In genomic region chr10:114499120-114499519, GRCh38 we compare ENCODE assay signal across 9 cellular contexts.
DNase-seq lines count a peak whose midpoint lies in the region; ATAC-seq and TF ChIP-seq lines count a peak whose summit lies in the region.
"Had no signal": no experiment of that assay in that cellular context is flagged by ENCODE, and none has a peak within 500 bp of the region (broad histone marks: within the 10 kb centered on the region; RNA-seq: fewer than 3 reads in every experiment).

No MANE protein-coding gene starts in this region.

- WGBS in upper lobe of left lung, 2 donors = 62% methylated on average over 2 of the region's 2 CpGs

- no peaks in the 10 kb centered on the region for H3K9me2 ChIP-seq in PC-9 (ENCODE audit: insufficient read depth)

- peak overlapping the region; percentile 68 for H3K27ac ChIP-seq in PC-9
- peak overlapping the region; percentile 61 for H3K27ac ChIP-seq in parathyroid adenoma
- no peak overlapping the region for H3K27ac ChIP-seq in upper lobe of left lung

- ATAC-seq in activated CD4-positive, CD25-positive, alpha-beta regulatory T cell treated with anti-CD3 and anti-CD28 coated beads, Interleukin-2, amount 50 U/mL, for 24 hours = peak; percentile 1 to 8
- ATAC-seq in HG02610 (IDR thresholded peaks at IDR 0.05; ENCODE audit: unreplicated experiment) (peak; percentile 18), GM19328 (IDR thresholded peaks at IDR 0.05; ENCODE audit: unreplicated experiment) (no peak), upper lobe of left lung (ENCODE audit: low FRiP score in 2 of 2) (no peak)

- TF ChIP-seq EP300 in upper lobe of left lung (IDR thresholded peaks at IDR 0.05) = no peak

- H3K9ac ChIP-seq in parathyroid adenoma = no peak overlapping the region

- H3K4me1 ChIP-seq in PC-9 (replicated peaks; ENCODE audit: insufficient read depth) (peaks cover 28% of the 10 kb centered on the region), parathyroid adenoma (peaks cover 19% of the 10 kb centered on the region), upper lobe of left lung (peaks cover 0 to 5% (median 2%) of the 10 kb centered on the region in 4 donors)

- TF ChIP-seq POLR2A in upper lobe of left lung (IDR thresholded peaks at IDR 0.05) = no peak

- H3K79me2 ChIP-seq in PC-9 (ENCODE audit: low read depth) (peaks cover 43% of the 10 kb centered on the region), parathyroid adenoma (peaks cover 7% of the 10 kb centered on the region)

- H2AFZ ChIP-seq in PC-9 = no peak overlapping the region
- no peak overlapping the region for H2AFZ ChIP-seq in parathyroid adenoma

- POLR2A ChIA-PET in PC-9 (lab: Charles Lee; ENCODE audit: unreplicated experiment) = no interaction called here

- CTCF ChIA-PET in PC-9 (lab: Charles Lee) = no interaction called here

- BruUV-seq in PC-9 (replicated peaks; lab: Mats Ljungman, UMichigan) = no TSS peak

- no peaks in the 10 kb centered on the region for H4K20me1 ChIP-seq in PC-9 (ENCODE audit: insufficient read depth)

- TF ChIP-seq CTCF in PC-9 (conservative IDR thresholded peaks at IDR 0.05) (no peak), parathyroid adenoma (IDR thresholded peaks at IDR 0.05) (no peak), upper lobe of left lung (IDR thresholded peaks at IDR 0.05) (no peak)

- intact Hi-C loops in PC-9 (cut with micrococcal nuclease; ENCODE audit: unreplicated experiment) = no loop called here

- peaks cover 10% of the 10 kb centered on the region for H3F3A ChIP-seq in PC-9 (ENCODE audit: insufficient read depth, low read depth)

- H3K9me3 ChIP-seq in PC-9 (ENCODE audit: insufficient read depth, low read depth) (no peaks in the 10 kb centered on the region), parathyroid adenoma (ENCODE audit: control insufficient read depth, low read length) (no peaks in the 10 kb centered on the region), upper lobe of left lung (no peaks in the 10 kb centered on the region)

- H3K36me3 ChIP-seq in PC-9 (ENCODE audit: low read depth) (no peaks in the 10 kb centered on the region), parathyroid adenoma (ENCODE audit: control insufficient read depth, insufficient read depth, low read length) (no peaks in the 10 kb centered on the region), upper lobe of left lung (peaks cover 0 to 11% (median 0%) of the 10 kb centered on the region in 4 donors)

- H3K27me3 ChIP-seq in PC-9 (ENCODE audit: insufficient read depth, low read depth) (no peaks in the 10 kb centered on the region), parathyroid adenoma (ENCODE audit: control insufficient read depth, insufficient read depth, low read length) (no peaks in the 10 kb centered on the region), upper lobe of left lung (no peaks in the 10 kb centered on the region)

- H3K4me3 ChIP-seq in PC-9 (no peak overlapping the region), parathyroid adenoma (ENCODE audit: low read depth, low read length) (no peak overlapping the region), upper lobe of left lung (no peak overlapping the region)

- H3K4me2 ChIP-seq in PC-9 (peak overlapping the region; percentile 60), parathyroid adenoma (ENCODE audit: low read length) (no peak overlapping the region)

- no peak for DNase-seq in activated CD4-positive, CD25-positive, alpha-beta regulatory T cell (lab: John Stamatoyannopoulos, UW)
- DNase-seq in PC-9 = no peak
- DNase-seq in upper lobe of left lung = no peak
- DNase-seq in NCI-H748 (lab: John Stamatoyannopoulos, UW; ENCODE audit: unreplicated experiment) = no peak
- DNase-seq: SIG-M5 had no signal

Comparison
In these comparisons a context has a peak if more than half of its experiments do, and no peak if none do; other contexts are left out.
1. ATAC-seq: peak in activated CD4-positive, CD25-positive, alpha-beta regulatory T cell treated with anti-CD3 and anti-CD28 coated beads, Interleukin-2, amount 50 U/mL, for 24 hours (2 of 2) and HG02610 (single experiment); none in GM19328 (single experiment) and upper lobe of left lung (0 of 2).
2. H3K27ac ChIP-seq: peak in PC-9 (single experiment) and parathyroid adenoma (single experiment); none in upper lobe of left lung (0 of 4).